ENCODE assay signal across 15 cellular contexts in the genomic region with DNA sequence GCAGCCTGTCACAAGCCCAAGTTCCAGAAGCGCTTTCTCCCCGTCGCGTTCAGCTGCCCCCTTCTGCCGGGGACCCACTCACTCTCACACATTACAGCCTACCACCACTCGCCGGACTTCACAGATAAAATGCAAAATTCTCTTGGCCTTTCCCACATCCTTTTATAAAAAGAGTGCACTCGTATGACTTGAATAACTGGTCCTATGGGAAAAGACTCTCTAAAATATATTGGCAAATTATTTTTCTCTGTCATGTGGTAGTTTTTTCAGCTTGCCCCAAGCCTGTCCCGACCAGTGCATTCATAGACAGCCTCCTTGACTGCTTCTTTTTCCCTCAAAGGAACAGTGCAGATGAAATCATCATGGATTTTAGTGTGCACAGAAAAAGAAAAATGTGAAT. TPM values are rescaled to one million over a fixed set of nuclear protein-coding genes. Genes with fewer than 3 reads are reported as not detected.
A peak's percentile ranks its signal among the peaks of the same experiment; 100 is the strongest.
DNase-seq lines count a peak whose midpoint lies in the region; ATAC-seq and TF ChIP-seq lines count a peak whose summit lies in the region.
"Had no signal": no experiment of that assay in that cellular context is flagged by ENCODE, and none has a peak within 500 bp of the region (broad histone marks: within the 10 kb centered on the region; RNA-seq: fewer than 3 reads in every experiment).

No MANE protein-coding gene starts in this region.

- H3K36me3 Mint-ChIP-seq in HFFc6 (ENCODE audit: low read depth): 0 out of 2 replicates have a peak, but pooled peaks cover 6% of the 10 kb centered on the region

- H3K9me3 ChIP-seq in iPS DF 6.9 (ENCODE audit: control insufficient read depth, insufficient read depth, low read length) (no peaks in the 10 kb centered on the region), sigmoid colon (no peaks in the 10 kb centered on the region)
- H3K9me3 ChIP-seq: prostate gland had no signal

- H3K4me3 ChIP-seq in brain microvascular endothelial cell (ENCODE audit: low read depth, low read length) (peak overlapping the region; percentile 82), iPS DF 6.9 (ENCODE audit: low read length) (peak overlapping the region; percentile 16; the same call in 1 of the 2 replicates), sigmoid colon (peak overlapping the region in 1 of 4 donors; percentile 54)
- H3K4me3 ChIP-seq: prostate gland, SK-N-MC had no signal

- in situ Hi-C loops in brain microvascular endothelial cell (cut with HindIII; ENCODE audit: low pct_ligation_motif_present, low sequenced_read_pairs): loop anchor here (25.0 kb wide), 1 partner anchor 211 kb away; no protein-coding TSS in a partner anchor

- no peak for TF ChIP-seq CTCF in HFFc6 (IDR thresholded peaks at IDR 0.05)
- no peak for TF ChIP-seq CTCF in brain microvascular endothelial cell (IDR thresholded peaks at IDR 0.05; ENCODE audit: low read depth, low read length, missing control alignments)
- no peak for TF ChIP-seq CTCF in sigmoid colon (IDR thresholded peaks at IDR 0.05)

- WGBS in iPS DF 6.9 (ENCODE audit: insufficient coverage, insufficient read length): no CpG with 5 or more reads among the region's 9 CpGs
- WGBS in sigmoid colon, 2 donors: 80 to 87% methylated on average over 9 of the region's 9 CpGs

- H3K4me1 Mint-ChIP-seq in HFFc6 (ENCODE audit: low read depth): peaks cover 92% of the 10 kb centered on the region

- no peak for ATAC-seq in HG03139 (IDR thresholded peaks at IDR 0.05; ENCODE audit: unreplicated experiment)
- ATAC-seq in HG03025 (IDR thresholded peaks at IDR 0.05; ENCODE audit: low FRiP score, unreplicated experiment): no peak
- no peak for ATAC-seq in HG03342 (IDR thresholded peaks at IDR 0.05; ENCODE audit: unreplicated experiment)
- ATAC-seq: esophagus mucosa had no signal

- H3K27me3 ChIP-seq in brain microvascular endothelial cell (replicated peaks) (no peaks in the 10 kb centered on the region), iPS DF 6.9 (ENCODE audit: control insufficient read depth, insufficient read depth, low read length) (no peaks in the 10 kb centered on the region; the same call in 1 of the 2 replicates), sigmoid colon (no peaks in the 10 kb centered on the region)

- DNase-seq in HFFc6: no peak
- no peak for DNase-seq in brain microvascular endothelial cell
- DNase-seq in iPS DF 6.9 (ENCODE audit: low read depth, low spot score): no peak
- no peak for DNase-seq in sigmoid colon
- DNase-seq in DMS 273 treated with DMSO at 0.1 percent for 48 hours (lab: John Stamatoyannopoulos, UW): no peak
- DNase-seq: activated T-cell treated with anti-CD3 and anti-CD28 coated beads, Interleukin-2, amount 50 U/mL, for 48 hours; CD4-positive, alpha-beta T cell; NCI-H1930 had no signal

- H3K27me3 Mint-ChIP-seq in HFFc6 (ENCODE audit: insufficient read depth): no peaks in the 10 kb centered on the region; the same call in 1 of the 2 replicates

- TF ChIP-seq EP300 in sigmoid colon (IDR thresholded peaks at IDR 0.05): no peak

- intact Hi-C loops in sigmoid colon (cut with DNase I): loop anchor here (5.0 to 10.0 kb wide), 3 partner anchors 536 to 797 kb away; partner anchors contain the start of gene GLI3

- H3K4me1 ChIP-seq in iPS DF 6.9 (ENCODE audit: control insufficient read depth, insufficient read depth, low read length): peaks cover 5% of the 10 kb centered on the region
- peaks cover 0 to 44% (median 32%) of the 10 kb centered on the region in 4 donors for H3K4me1 ChIP-seq in sigmoid colon

- H3K27ac ChIP-seq in brain microvascular endothelial cell (peak overlapping the region; percentile 92), iPS DF 6.9 (ENCODE audit: low read length) (no peak overlapping the region), sigmoid colon (peak overlapping the region; percentile 30 to 86 (median 76))
- H3K27ac ChIP-seq: KMS-11, prostate gland, SK-N-MC had no signal

- H3K4me3 Mint-ChIP-seq in HFFc6: peak overlapping the region; percentile 95
- H3K4me3 Mint-ChIP-seq: CD4-positive, alpha-beta T cell had no signal

- H3K9me3 Mint-ChIP-seq in HFFc6: no peaks in the 10 kb centered on the region
- H3K9me3 Mint-ChIP-seq: CD4-positive, alpha-beta T cell had no signal

- H3K27ac Mint-ChIP-seq in HFFc6: peak overlapping the region; percentile 94
- H3K27ac Mint-ChIP-seq: CD4-positive, alpha-beta T cell had no signal

- no peak for TF ChIP-seq POLR2A in sigmoid colon (IDR thresholded peaks at IDR 0.05)

- H3K36me3 ChIP-seq in brain microvascular endothelial cell (replicated peaks) (peaks cover 2% of the 10 kb centered on the region), iPS DF 6.9 (ENCODE audit: control insufficient read depth, insufficient read depth, low read length) (no peaks in the 10 kb centered on the region), sigmoid colon (no peaks in the 10 kb centered on the region)
- H3K36me3 ChIP-seq: prostate gland had no signal

RNA-seq across cellular contexts. Expression of gene INHBA, which starts 1.3 kb away (rescaled TPM):
- 10 to 100 TPM; 18.1 to 29.9 (median 20.2) TPM for total RNA-seq in HFFc6 (2021; fragmentation: NEBNext Ultra II Directional; extraction: Animal tissue kit (Norgen Biotek cat#: 25700))
- 1 to 10 TPM; 1.1 to 5.5 (median 2.6) TPM for total RNA-seq in sigmoid colon
- polyA plus RNA-seq in sigmoid colon: 1 to 10 TPM in 1 of 3 donors, under 1 TPM in 2; 0.23 to 1.2 (median 0.66) TPM
- total RNA-seq: CD4-positive, alpha-beta T cell had no signal
